Comparison of ENCODE assay signal across 19 cellular contexts in genomic region chr10:29968556-29968955, GRCh38.
"Had no signal": no experiment of that assay in that cellular context is flagged by ENCODE, and none has a peak within 500 bp of the region (broad histone marks: within the 10 kb centered on the region; RNA-seq: fewer than 3 reads in every experiment).

No MANE protein-coding gene starts in this region.

- H3K9me3 ChIP-seq: adrenal gland, right atrium auricular region, suprapubic skin, upper lobe of right lung had no signal

- ATAC-seq: activated T-cell treated with anti-CD3 and anti-CD28 coated beads, Interleukin-2, amount 50 U/mL, for 4 hours; foreskin keratinocyte; left cardiac atrium; naive thymus-derived CD8-positive, alpha-beta T cell; T-helper 17 cell; upper lobe of right lung; WTC11 had no signal

- H3K27me3 ChIP-seq: adrenal gland, foreskin keratinocyte, right atrium auricular region, suprapubic skin, upper lobe of right lung had no signal

- H3K27ac ChIP-seq: foreskin keratinocyte, right atrium auricular region, suprapubic skin, upper lobe of right lung had no signal

- H3K4me3 ChIP-seq: adrenal gland, lung, right atrium auricular region, suprapubic skin, upper lobe of right lung had no signal

- H3K36me3 ChIP-seq: adrenal gland, right atrium auricular region, suprapubic skin, upper lobe of right lung had no signal

- H3K4me1 ChIP-seq: foreskin keratinocyte, right atrium auricular region, suprapubic skin had no signal

- DNase-seq: activated CD4-positive, alpha-beta memory T cell treated with anti-CD3 and anti-CD28 coated beads, Interleukin-2, amount 10 ng/mL, durations not matched to agents 7 days and 5 days; activated CD4-positive, alpha-beta T cell treated with anti-CD3 and anti-CD28 coated beads for 4 hours; activated effector memory CD4-positive, alpha-beta T cell treated with anti-CD3 and anti-CD28 coated beads, Interleukin-2, amount 50 U/mL, for 16 hours; activated T-cell treated with anti-CD3 and anti-CD28 coated beads, Interleukin-2, amount 50 U/mL, for 4 hours; effector CD4-positive, alpha-beta T cell; foreskin keratinocyte; head of caudate nucleus; left cardiac atrium; naive thymus-derived CD8-positive, alpha-beta T cell; small intestine; stimulated activated CD4-positive, alpha-beta T cell treated with anti-CD3 and anti-CD28 coated beads, Interleukin-4, amount 100 ng/mL, for 24 hours; stimulated activated naive CD4-positive, alpha-beta T cell; T-helper 17 cell; upper lobe of right lung had no signal
